In the genomic region with DNA sequence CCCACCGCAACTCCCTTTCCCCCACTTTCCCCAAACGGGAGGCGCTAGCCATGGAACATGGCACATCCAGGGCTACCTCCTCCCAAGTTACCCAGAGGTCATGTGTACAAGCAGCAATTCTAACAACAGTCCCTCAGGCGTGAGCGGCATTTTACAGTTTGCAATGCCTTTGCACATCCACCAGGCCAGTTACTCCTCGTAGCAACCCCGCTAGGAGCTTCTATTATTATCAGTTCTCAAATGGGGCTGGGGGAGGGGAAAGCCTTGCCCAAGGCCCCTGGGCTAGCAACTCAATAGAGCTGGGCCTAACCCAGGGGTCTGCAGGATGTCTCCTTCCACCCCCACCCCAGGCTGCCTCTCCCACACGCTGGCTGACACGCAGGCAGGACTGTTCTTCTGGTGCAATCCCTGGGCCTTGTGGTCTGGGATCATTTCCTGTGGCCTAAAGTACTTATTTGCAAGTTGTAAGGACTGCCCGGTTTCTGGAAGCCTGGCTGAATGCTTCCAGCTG, we compare ENCODE assay signal across 11 cellular contexts. TPM values are rescaled to one million over a fixed set of nuclear protein-coding genes. Genes with fewer than 3 reads are reported as not detected.
A peak's percentile ranks its signal among the peaks of the same experiment; 100 is the strongest.
DNase-seq lines count a peak whose midpoint lies in the region; ATAC-seq and TF ChIP-seq lines count a peak whose summit lies in the region.
"Had no signal": no experiment of that assay in that cellular context is flagged by ENCODE, and none has a peak within 500 bp of the region (broad histone marks: within the 10 kb centered on the region; RNA-seq: fewer than 3 reads in every experiment).

No MANE protein-coding gene starts in this region.

- no peaks in the 10 kb centered on the region for H3K36me3 ChIP-seq in colonic mucosa
- H3K36me3 ChIP-seq in smooth muscle cell (ENCODE audit: low read depth): no peaks in the 10 kb centered on the region

- peak; percentile 49 for DNase-seq in H9
- no peak for DNase-seq in colonic mucosa
- peak; percentile 90 for DNase-seq in islet precursor cell
- peak; percentile 11 for DNase-seq in smooth muscle cell (lab: John Stamatoyannopoulos, UW; ENCODE audit: unreplicated experiment)
- DNase-seq in NCI-H1930 (lab: John Stamatoyannopoulos, UW): no peak
- no peak for DNase-seq in head of caudate nucleus
- DNase-seq: activated effector memory CD4-positive, alpha-beta T cell treated with Interleukin-2 at 50 U/mL for 16 hours; DMS 273 treated with DMSO at 0.1 percent for 48 hours; T-helper 17 cell had no signal

- peak overlapping the region; percentile 47 to 64; a peak in 4 of 5 replicates for H3K4me3 Mint-ChIP-seq in H9
- H3K4me3 Mint-ChIP-seq: T-helper 17 cell had no signal

- no peaks in the 10 kb centered on the region for H3K79me1 ChIP-seq in H9 (ENCODE audit: insufficient read depth, low read depth, low read length, poor library complexity, severe bottlenecking)

- H3F3A ChIP-seq in smooth muscle cell (ENCODE audit: low read depth): no peaks in the 10 kb centered on the region

- peak overlapping the region; percentile 2 for H2BK5ac ChIP-seq in H9 (ENCODE audit: insufficient read length, low read length)

- peak overlapping the region; percentile 48 for H3K27ac ChIP-seq in H9 (ENCODE audit: insufficient read length, low read depth, low read length)
- peak overlapping the region; percentile 32 for H3K27ac ChIP-seq in colonic mucosa
- H3K27ac ChIP-seq in smooth muscle cell (ENCODE audit: low read depth): peak overlapping the region; percentile 89

- H2BK120ac ChIP-seq in H9 (ENCODE audit: low read depth, low read length, poor library complexity, severe bottlenecking): peak overlapping the region; percentile 97

- peaks cover 15% of the 10 kb centered on the region; the same call in 1 of the 2 replicates for H3K4me1 ChIP-seq in H9 (ENCODE audit: insufficient read depth, low read length)
- no peaks in the 10 kb centered on the region for H3K4me1 ChIP-seq in colonic mucosa
- peaks cover 26% of the 10 kb centered on the region for H3K4me1 ChIP-seq in smooth muscle cell (ENCODE audit: low read depth)

- H3K27me3 Mint-ChIP-seq in H9 (ENCODE audit: low read depth): peaks cover 11% of the 10 kb centered on the region

- no peak overlapping the region for H4K8ac ChIP-seq in H9 (replicated peaks; ENCODE audit: insufficient read length, low read depth, low read length)

- H3K4me2 ChIP-seq in H9 (ENCODE audit: insufficient read depth, insufficient read length, low read length) (peak overlapping the region; percentile 19), smooth muscle cell (peak overlapping the region; percentile 76)

- no peaks in the 10 kb centered on the region for H3K23me2 ChIP-seq in H9 (ENCODE audit: insufficient read length, low read depth, low read length, poor library complexity, severe bottlenecking)

- H3T11ph ChIP-seq in H9 (ENCODE audit: low read length): no peak overlapping the region

- no peaks in the 10 kb centered on the region for H3K79me2 ChIP-seq in H9 (ENCODE audit: insufficient read depth, low read length)
- H3K79me2 ChIP-seq in smooth muscle cell (ENCODE audit: low read depth): no peaks in the 10 kb centered on the region

- peaks cover 48 to 49% of the 10 kb centered on the region in 2 experiments for H3K4me1 Mint-ChIP-seq in H9
- H3K4me1 Mint-ChIP-seq: T-helper 17 cell had no signal

- H3K4ac ChIP-seq in H9 (ENCODE audit: low read depth, low read length): no peak overlapping the region

- peak overlapping the region; percentile 71 for H3K56ac ChIP-seq in H9 (ENCODE audit: insufficient read length, low read depth, low read length)

- H4K20me1 ChIP-seq in H9 (ENCODE audit: control insufficient read depth, insufficient read depth, insufficient read length) (no peaks in the 10 kb centered on the region), smooth muscle cell (ENCODE audit: low read depth) (no peaks in the 10 kb centered on the region)

- H3K27me3 ChIP-seq in H9 (ENCODE audit: insufficient read depth, low read length) (no peaks in the 10 kb centered on the region), colonic mucosa (peaks cover 4% of the 10 kb centered on the region), smooth muscle cell (ENCODE audit: low read depth) (no peaks in the 10 kb centered on the region)

- intact Hi-C loops in colonic mucosa (cut with DNase I): loop anchor here (10.0 kb wide), 1 partner anchor 147 kb away; no protein-coding TSS in a partner anchor
- intact Hi-C loops in head of caudate nucleus (cut with DNase I): no loop called here

- no peak overlapping the region for H2BK20ac ChIP-seq in H9 (ENCODE audit: low read depth, low read length, poor library complexity, severe bottlenecking)

- H3K18ac ChIP-seq in H9 (ENCODE audit: insufficient read length, low read depth, low read length): peak overlapping the region; percentile 98

- H3K14ac ChIP-seq in H9 (ENCODE audit: insufficient read depth, low read length): peak overlapping the region; percentile 55; the same call in 1 of the 2 replicates

- H3K9me3 ChIP-seq in H9 (ENCODE audit: control insufficient read depth, low read depth, low read length) (no peaks in the 10 kb centered on the region), colonic mucosa (no peaks in the 10 kb centered on the region), smooth muscle cell (replicated peaks; ENCODE audit: low read depth) (no peaks in the 10 kb centered on the region)

- no peak overlapping the region for H3K23ac ChIP-seq in H9 (ENCODE audit: insufficient read length, low read depth, low read length)

- WGBS in H9 (ENCODE audit: extremely low coverage, insufficient read length, low lambda C conversion rate): no CpG with 5 or more reads among the region's 10 CpGs
- WGBS in smooth muscle cell (ENCODE audit: low lambda C conversion rate): 30% methylated on average over 9 of the region's 10 CpGs

- ATAC-seq in HG03025 (IDR thresholded peaks at IDR 0.05; ENCODE audit: low FRiP score, unreplicated experiment): no peak
- ATAC-seq in HG03521 (IDR thresholded peaks at IDR 0.05; ENCODE audit: unreplicated experiment): no peak
- ATAC-seq: T-helper 17 cell had no signal

- H3K4me3 ChIP-seq in colonic mucosa: no peak overlapping the region
- peak overlapping the region; percentile 16 for H3K4me3 ChIP-seq in smooth muscle cell

- H3K9ac ChIP-seq in H9 (ENCODE audit: extremely low read depth, insufficient read length, low read length) (no peak overlapping the region), colonic mucosa (ENCODE audit: low read depth in 2 of 2, low read length in 2 of 2) (peak overlapping the region in 1 of 2 donors; percentile 12), smooth muscle cell (ENCODE audit: low read depth) (peak overlapping the region; percentile 62)

- peak overlapping the region; percentile 93 to 97 (median 96) for H3K27ac Mint-ChIP-seq in H9
- H3K27ac Mint-ChIP-seq: T-helper 17 cell had no signal

- no peaks in the 10 kb centered on the region; a peak in 3 of 7 replicates for H3K36me3 Mint-ChIP-seq in H9 (ENCODE audit: insufficient read depth in 1 of 3, low read depth in 3 of 3)

- H2BK12ac ChIP-seq in H9 (ENCODE audit: insufficient read length, low read depth, low read length): peak overlapping the region; percentile 87

- H4K91ac ChIP-seq in H9 (ENCODE audit: insufficient read length, low read depth, low read length): no peak overlapping the region

- H2AFZ ChIP-seq in H9 (ENCODE audit: low read length): no peak overlapping the region
- H2AFZ ChIP-seq in smooth muscle cell (ENCODE audit: low read depth): no peak overlapping the region

- no peak overlapping the region for H2BK15ac ChIP-seq in H9 (ENCODE audit: low read depth, low read length)

- H2AK5ac ChIP-seq in H9 (ENCODE audit: insufficient read length, low read length): no peak overlapping the region

- TF ChIP-seq CTCF in H9 (conservative IDR thresholded peaks at IDR 0.05): no peak
- no peak for TF ChIP-seq CTCF in colonic mucosa (IDR thresholded peaks at IDR 0.05)
- no peak for TF ChIP-seq CTCF in smooth muscle cell (IDR thresholded peaks at IDR 0.05; ENCODE audit: borderline replicate concordance, insufficient read depth, poor library complexity, severe bottlenecking)

- peaks cover 63 to 67% of the 10 kb centered on the region in 2 experiments for H3K9me3 Mint-ChIP-seq in H9

- peak overlapping the region; percentile 70 for H4K5ac ChIP-seq in H9 (ENCODE audit: insufficient read length, low read depth, low read length)

RNA-seq across cellular contexts. Expression of a gene that starts 27.8 kb away (rescaled TPM):
- total RNA-seq in H9 (2021): 41.4 and 45.6 TPM in 2 replicates
- total RNA-seq in colonic mucosa: 1 to 10 TPM; 9.3 to 9.8 TPM
- total RNA-seq in smooth muscle cell: 30.6 and 59.1 TPM in 2 replicates
- polyA plus RNA-seq in smooth muscle cell: 47.5 and 53.4 TPM in 2 replicates

Comparison
In these comparisons a context has a peak if more than half of its experiments do, and no peak if none do; other contexts are left out.
1. DNase-seq: peak in H9 (single experiment), islet precursor cell (single experiment) and smooth muscle cell (single experiment); none in colonic mucosa (single experiment), NCI-H1930 (0 of 2) and head of caudate nucleus (0 of 42).
2. H3K27ac ChIP-seq: peak in every context shown above with its lines; median percentile 89 in smooth muscle cell; 48 in H9; 32 in colonic mucosa.